ENCODE assay signal across 8 cellular contexts in the genomic region with DNA sequence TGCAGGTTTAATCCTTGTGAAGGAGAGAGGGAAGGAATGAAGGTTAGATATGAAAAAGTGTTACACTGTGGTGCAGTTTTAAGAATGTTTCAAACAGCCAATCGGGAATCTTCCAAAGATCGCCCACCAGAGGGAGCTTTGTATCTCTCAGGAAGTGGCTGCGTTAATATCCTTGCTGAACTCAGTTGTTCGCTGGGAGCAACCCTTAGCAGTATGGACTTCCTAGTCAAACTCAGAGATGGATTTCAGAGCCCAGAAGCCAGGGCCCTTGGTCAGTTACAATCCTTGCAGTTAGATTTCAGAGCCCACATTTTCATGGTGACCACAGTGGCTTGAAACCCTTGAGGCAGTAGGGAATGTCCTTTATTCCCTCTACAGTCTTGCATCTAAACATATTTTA.
DNase-seq lines count a peak whose midpoint lies in the region; ATAC-seq, FAIRE-seq and TF ChIP-seq lines count a peak whose summit lies in the region.

No MANE protein-coding gene starts in this region.

- intact Hi-C loops in right lobe of liver (cut with DNase I): no loop called here
- intact Hi-C loops in activated T-helper 1 cell treated with anti-CD3 and anti-CD28 coated beads, Interleukin-12 subunit alpha, Interleukin-12 subunit beta, Interleukin-2, Interleukin-4 antibody, amounts not matched to agents 30 ng/mL and 10 ng/mL and 1 ng/mL, durations not matched to agents 14 hours and 24 hours and 36 hours (cut with micrococcal nuclease): no loop called here

- no peaks in the 10 kb centered on the region for H3K27me3 Mint-ChIP-seq in activated T-helper 1 cell treated with anti-CD3 and anti-CD28 coated beads, Interleukin-12 subunit alpha, Interleukin-12 subunit beta, Interleukin-2, Interleukin-4 antibody, amounts not matched to agents 30 ng/mL and 10 ng/mL and 1 ng/mL, durations not matched to agents 14 hours and 24 hours and 36 hours (ENCODE audit: insufficient read depth)

- DNase-seq in A549 (ENCODE audit: low read depth in 1 of 2, low spot score in 1 of 2): peak in 1 of 2 experiments; percentile 34
- DNase-seq in GM13977 (ENCODE audit: low spot score): no peak
- DNase-seq in NCI-H446 treated with DMSO at 0.1 percent for 48 hours (lab: John Stamatoyannopoulos, UW): peak; percentile 88
- DNase-seq in T47D (ENCODE audit: low read depth in 1 of 2, low spot score in 1 of 2): peak; percentile 1 to 76
- DNase-seq in right lobe of liver: peak in 1 of 3 donors; percentile 14
- no peak for DNase-seq in activated T-helper 1 cell treated with anti-CD3 and anti-CD28 coated beads, Interleukin-12 subunit alpha, Interleukin-12 subunit beta, Interleukin-2, Interleukin-4 antibody, amounts not matched to agents 30 ng/mL and 10 ng/mL and 1 ng/mL, durations not matched to agents 14 hours and 24 hours and 36 hours (ENCODE audit: low spot score)
- no peak for DNase-seq in T-helper 2 cell
- no peak for DNase-seq in activated naive CD4-positive, alpha-beta T cell treated with anti-CD3 and anti-CD28 coated beads, Interleukin-2, amount 50 U/mL, for 16 hours

- TF ChIP-seq EP300 in A549 (IDR thresholded peaks at IDR 0.05): no peak

- H3K4me3 ChIP-seq in A549 (no peak overlapping the region), right lobe of liver (no peak overlapping the region)

- POLR2A ChIA-PET in A549 (lab: Yijun Ruan, JAX): no interaction called here

- H3K36me3 ChIP-seq in right lobe of liver: no peaks in the 10 kb centered on the region

- CTCF ChIA-PET in A549 (lab: Yijun Ruan, JAX): interaction anchor here (0.6 to 1.6 kb wide), 7 partner anchors 89 to 477 kb away, joined by 3 to 5 read pairs (median 4); no protein-coding TSS in a partner anchor

- H3K27ac Mint-ChIP-seq in activated T-helper 1 cell treated with anti-CD3 and anti-CD28 coated beads, Interleukin-12 subunit alpha, Interleukin-12 subunit beta, Interleukin-2, Interleukin-4 antibody, amounts not matched to agents 30 ng/mL and 10 ng/mL and 1 ng/mL, durations not matched to agents 14 hours and 24 hours and 36 hours: no peak overlapping the region

- TF ChIP-seq POLR2A in A549 (IDR thresholded peaks at IDR 0.05; ENCODE audit: low read length) (no peak), right lobe of liver (IDR thresholded peaks at IDR 0.05) (no peak)

- H3K4me1 Mint-ChIP-seq in activated T-helper 1 cell treated with anti-CD3 and anti-CD28 coated beads, Interleukin-12 subunit alpha, Interleukin-12 subunit beta, Interleukin-2, Interleukin-4 antibody, amounts not matched to agents 30 ng/mL and 10 ng/mL and 1 ng/mL, durations not matched to agents 14 hours and 24 hours and 36 hours (ENCODE audit: low read depth): no peaks in the 10 kb centered on the region

- in situ Hi-C loops in GM13977 (cut with MboI; ENCODE audit: low pct_unique_long_range_greater_than_20kb, low sequenced_read_pairs, unreplicated experiment): no loop called here
- in situ Hi-C loops in T47D (cut with HindIII; ENCODE audit: low pct_unique_long_range_greater_than_20kb, low sequenced_read_pairs): no loop called here

- no peak for FAIRE-seq in A549 (lab: Jason Lieb, UNC)

- peak; percentile 28 to 29; a peak in 1 of 5 replicates for TF ChIP-seq RAD21 in A549 (conservative IDR thresholded peaks at IDR 0.05 in 1 of 2, IDR thresholded peaks at IDR 0.05 in 1 of 2)

- no peak overlapping the region for H3K4me2 ChIP-seq in A549

- H3K27me3 ChIP-seq in right lobe of liver: no peaks in the 10 kb centered on the region

- 11% methylated on average over 4 of the region's 4 CpGs for WGBS in A549 (ENCODE audit: missing lambda C conversion rate)
- WGBS in right lobe of liver (ENCODE audit: insufficient coverage, low coverage, low lambda C conversion rate, missing lambda C conversion rate): 14% methylated on average over 4 of the region's 4 CpGs

- H3K27ac ChIP-seq in A549 (no peak overlapping the region), right lobe of liver (no peak overlapping the region)

- no peak overlapping the region for H3K4me3 Mint-ChIP-seq in activated T-helper 1 cell treated with anti-CD3 and anti-CD28 coated beads, Interleukin-12 subunit alpha, Interleukin-12 subunit beta, Interleukin-2, Interleukin-4 antibody, amounts not matched to agents 30 ng/mL and 10 ng/mL and 1 ng/mL, durations not matched to agents 14 hours and 24 hours and 36 hours

- no peaks in the 10 kb centered on the region for H3K36me3 Mint-ChIP-seq in activated T-helper 1 cell treated with anti-CD3 and anti-CD28 coated beads, Interleukin-12 subunit alpha, Interleukin-12 subunit beta, Interleukin-2, Interleukin-4 antibody, amounts not matched to agents 30 ng/mL and 10 ng/mL and 1 ng/mL, durations not matched to agents 14 hours and 24 hours and 36 hours (ENCODE audit: low read depth)

- ATAC-seq in A549: no peak; a peak in 1 of 6 replicates
- peak; percentile 30 to 73 (median 64) for ATAC-seq in right lobe of liver

- TF ChIP-seq CTCF in A549 (IDR thresholded peaks at IDR 0.05) (peak; percentile 30; the same call in 2 of the 3 replicates), GM13977 (IDR thresholded peaks at IDR 0.05; ENCODE audit: extremely low read depth, insufficient read depth, missing control alignments) (peak; percentile 38), right lobe of liver (IDR thresholded peaks at IDR 0.05) (peak; percentile 10 to 49 (median 36))

- no peaks in the 10 kb centered on the region for H3K9me3 Mint-ChIP-seq in activated T-helper 1 cell treated with anti-CD3 and anti-CD28 coated beads, Interleukin-12 subunit alpha, Interleukin-12 subunit beta, Interleukin-2, Interleukin-4 antibody, amounts not matched to agents 30 ng/mL and 10 ng/mL and 1 ng/mL, durations not matched to agents 14 hours and 24 hours and 36 hours

- no peaks in the 10 kb centered on the region for H3K9me3 ChIP-seq in A549
- H3K9me3 ChIP-seq in right lobe of liver: no peaks in the 10 kb centered on the region

- H3K4me1 ChIP-seq in A549: no peaks in the 10 kb centered on the region
- no peaks in the 10 kb centered on the region for H3K4me1 ChIP-seq in right lobe of liver

TF ChIP-seq in A549, 52 proteins besides CTCF, POLR2A, EP300 and RAD21:
- TF ChIP-seq SMC3 (IDR thresholded peaks at IDR 0.05): peak; percentile 41; the same call in 2 of the 3 replicates
- TF ChIP-seq POLR2AphosphoS2 (conservative IDR thresholded peaks at IDR 0.05; ENCODE audit: low read length): no peak
TF ChIP-seq in A549: peak in this region for 1.

Comparison
In these comparisons a context has a peak if more than half of its experiments do, and no peak if none do; other contexts are left out.
1. ATAC-seq: peak in right lobe of liver (4 of 4); none in A549 (0 of 2).
2. DNase-seq: peak in NCI-H446 treated with DMSO at 0.1 percent for 48 hours (single experiment) and T47D (2 of 2); none in GM13977 (single experiment), activated T-helper 1 cell treated with anti-CD3 and anti-CD28 coated beads, Interleukin-12 subunit alpha, Interleukin-12 subunit beta, Interleukin-2, Interleukin-4 antibody, amounts not matched to agents 30 ng/mL and 10 ng/mL and 1 ng/mL, durations not matched to agents 14 hours and 24 hours and 36 hours (single experiment), T-helper 2 cell (0 of 5) and activated naive CD4-positive, alpha-beta T cell treated with anti-CD3 and anti-CD28 coated beads, Interleukin-2, amount 50 U/mL, for 16 hours (single experiment).
3. Peak in every context shown above with its lines, with median percentiles within 50 percentile points of each other: CTCF ChIP-seq.